In the genomic region with DNA sequence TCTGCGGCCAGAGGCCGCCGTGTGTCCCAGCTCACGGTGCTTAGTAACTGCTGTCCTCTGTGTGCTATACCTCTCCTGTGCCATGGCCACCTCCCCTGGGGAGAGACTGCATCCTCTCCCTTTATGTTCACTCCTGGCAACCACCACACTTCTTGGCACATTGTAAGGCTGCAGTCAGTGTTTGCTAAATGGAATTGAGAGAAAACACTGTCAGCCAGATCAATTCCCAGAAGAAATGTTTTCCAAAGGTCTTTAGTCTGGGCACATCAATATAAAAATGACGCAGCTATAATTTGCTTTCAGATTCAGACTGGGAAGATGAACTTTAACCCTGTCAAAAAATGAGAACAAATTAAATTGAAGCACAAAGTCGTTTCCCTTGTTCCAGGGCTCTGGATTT, we compare ENCODE assay signal across 16 cellular contexts.
DNase-seq lines count a peak whose midpoint lies in the region; ATAC-seq and TF ChIP-seq lines count a peak whose summit lies in the region.
"Had no signal": no experiment of that assay in that cellular context is flagged by ENCODE, and none has a peak within 500 bp of the region (broad histone marks: within the 10 kb centered on the region; RNA-seq: fewer than 3 reads in every experiment).

No MANE protein-coding gene starts in this region.

- no peaks in the 10 kb centered on the region for H4K20me1 ChIP-seq in BLaER1 treated with 17β-estradiol and CSF1 and Interleukin-3, amounts not matched to agents 10 nM and 100 nM

- no peak overlapping the region for H3K27ac Mint-ChIP-seq in nephron progenitor cell

- no peaks in the 10 kb centered on the region for H3K36me3 ChIP-seq in BLaER1 treated with 17β-estradiol and CSF1 and Interleukin-3, amounts not matched to agents 10 nM and 100 nM
- no peaks in the 10 kb centered on the region for H3K36me3 ChIP-seq in ascending aorta
- no peaks in the 10 kb centered on the region for H3K36me3 ChIP-seq in right lobe of liver
- H3K36me3 ChIP-seq: HAP-1 had no signal

- peaks cover 17% of the 10 kb centered on the region for H3K27me3 Mint-ChIP-seq in nephron progenitor cell (ENCODE audit: low read depth, poor library complexity)

- TF ChIP-seq POLR2A in right lobe of liver (IDR thresholded peaks at IDR 0.05), result no peak

- no peaks in the 10 kb centered on the region for H3K36me3 Mint-ChIP-seq in nephron progenitor cell (ENCODE audit: low read depth)

- H3K9ac ChIP-seq in BLaER1 treated with 17β-estradiol and CSF1 and Interleukin-3, amounts not matched to agents 10 nM and 100 nM, result 0 out of 22 replicates have a peak overlapping the region, but pooled peaks of 1 of the 11 experiments have one; percentile 2

- no peak overlapping the region for H3K4me3 Mint-ChIP-seq in nephron progenitor cell

- no peak overlapping the region for H3K4me3 ChIP-seq in BLaER1 treated with 17β-estradiol and CSF1 and Interleukin-3, amounts not matched to agents 10 nM and 100 nM
- no peak overlapping the region for H3K4me3 ChIP-seq in ascending aorta
- H3K4me3 ChIP-seq in right lobe of liver, result peak overlapping the region in 1 of 3 donors; percentile 15
- H3K4me3 ChIP-seq: HAP-1 had no signal

- no peaks in the 10 kb centered on the region for H3K27me3 ChIP-seq in BLaER1 treated with 17β-estradiol and CSF1 and Interleukin-3, amounts not matched to agents 10 nM and 100 nM
- H3K27me3 ChIP-seq in ascending aorta (no peaks in the 10 kb centered on the region), right lobe of liver (no peaks in the 10 kb centered on the region)

- H3K9me3 ChIP-seq in BLaER1 treated with 17β-estradiol and CSF1 and Interleukin-3, amounts not matched to agents 10 nM and 100 nM (replicated peaks in 1 of 11), result no peaks in the 10 kb centered on the region
- H3K9me3 ChIP-seq in ascending aorta, result no peaks in the 10 kb centered on the region
- no peaks in the 10 kb centered on the region for H3K9me3 ChIP-seq in right lobe of liver
- H3K9me3 ChIP-seq: HAP-1 had no signal

- TF ChIP-seq CTCF in ascending aorta (IDR thresholded peaks at IDR 0.05) (no peak), right lobe of liver (IDR thresholded peaks at IDR 0.05) (no peak), nephron progenitor cell (IDR thresholded peaks at IDR 0.05) (no peak)

- 57% methylated on average over 5 of the region's 6 CpGs for WGBS in right lobe of liver (ENCODE audit: insufficient coverage, low coverage, low lambda C conversion rate, missing lambda C conversion rate)

- H3K4me1 Mint-ChIP-seq in nephron progenitor cell, result peaks cover 5% of the 10 kb centered on the region

- H3K4me1 ChIP-seq in BLaER1 treated with 17β-estradiol and CSF1 and Interleukin-3, amounts not matched to agents 10 nM and 100 nM, result peaks cover 22 to 67% (median 56%) of the 10 kb centered on the region in 10 experiments
- H3K4me1 ChIP-seq in ascending aorta, result peaks cover 9 to 47% of the 10 kb centered on the region in 2 donors
- peaks cover 0 to 42% (median 22%) of the 10 kb centered on the region in 4 donors for H3K4me1 ChIP-seq in right lobe of liver
- H3K4me1 ChIP-seq: HAP-1 had no signal

- H3K27ac ChIP-seq in BLaER1 treated with 17β-estradiol and CSF1 and Interleukin-3, amounts not matched to agents 10 nM and 100 nM, result peak overlapping the region in 3 of 11 experiments; percentile 12 to 30 (median 27); a peak in 3 of 22 replicates
- H3K27ac ChIP-seq in ascending aorta, result peak overlapping the region; percentile 82 to 86
- H3K27ac ChIP-seq in right lobe of liver, result peak overlapping the region; percentile 33 to 82 (median 58)

- peak overlapping the region; percentile 11 to 82 (median 63); a peak in 21 of 22 replicates for H3K4me2 ChIP-seq in BLaER1 treated with 17β-estradiol and CSF1 and Interleukin-3, amounts not matched to agents 10 nM and 100 nM

- intact Hi-C loops in ascending aorta (cut with DNase I) (loop anchor here (5.0 kb wide), 1 partner anchor 208 kb away; a partner anchor contains a TSS), right lobe of liver (cut with DNase I) (no loop called here)

- ATAC-seq in right lobe of liver (peak; percentile 5 to 61 (median 44)), GM19452 (IDR thresholded peaks at IDR 0.05; ENCODE audit: unreplicated experiment) (no peak), HG02981 (IDR thresholded peaks at IDR 0.05; ENCODE audit: unreplicated experiment) (no peak)

- H3K9me3 Mint-ChIP-seq in nephron progenitor cell, result no peaks in the 10 kb centered on the region

- DNase-seq in NCI-H2081 treated with DMSO at 0.1 percent for 48 hours (lab: John Stamatoyannopoulos, UW) (peak; percentile 19), ascending aorta (ENCODE audit: low spot score in 2 of 2) (no peak), right lobe of liver (peak in 2 of 3 donors; percentile 24 to 55), MV-4-11 (lab: John Stamatoyannopoulos, UW) (no peak), nephron progenitor cell (no peak)
- DNase-seq: EL, GF-D8, Karpas-422, NCI-H1436, NCI-H187 treated with DMSO at 0.1 percent for 48 hours, NCI-H510A treated with DMSO at 0.1 percent for 48 hours, SHP77 had no signal

Comparison
In these comparisons a context has a peak if more than half of its experiments do, and no peak if none do; other contexts are left out.
1. DNase-seq: peak in NCI-H2081 treated with DMSO at 0.1 percent for 48 hours (single experiment) and right lobe of liver (2 of 3); none in ascending aorta (0 of 2), MV-4-11 (single experiment) and nephron progenitor cell (single experiment).
2. ATAC-seq: peak in right lobe of liver (4 of 4); none in GM19452 (single experiment) and HG02981 (single experiment).